1 cellular context compared by ENCODE assay signal in genomic region chr18:9987931-9988330, GRCh38.
TF ChIP-seq lines count a peak whose summit lies in the region.

No MANE protein-coding gene starts in this region.

TF ChIP-seq in HepG2, 621 proteins besides CTCF, POLR2A, EP300 and RAD21 (continued from another document and continues in another):
- TF ChIP-seq, protein P1, sequence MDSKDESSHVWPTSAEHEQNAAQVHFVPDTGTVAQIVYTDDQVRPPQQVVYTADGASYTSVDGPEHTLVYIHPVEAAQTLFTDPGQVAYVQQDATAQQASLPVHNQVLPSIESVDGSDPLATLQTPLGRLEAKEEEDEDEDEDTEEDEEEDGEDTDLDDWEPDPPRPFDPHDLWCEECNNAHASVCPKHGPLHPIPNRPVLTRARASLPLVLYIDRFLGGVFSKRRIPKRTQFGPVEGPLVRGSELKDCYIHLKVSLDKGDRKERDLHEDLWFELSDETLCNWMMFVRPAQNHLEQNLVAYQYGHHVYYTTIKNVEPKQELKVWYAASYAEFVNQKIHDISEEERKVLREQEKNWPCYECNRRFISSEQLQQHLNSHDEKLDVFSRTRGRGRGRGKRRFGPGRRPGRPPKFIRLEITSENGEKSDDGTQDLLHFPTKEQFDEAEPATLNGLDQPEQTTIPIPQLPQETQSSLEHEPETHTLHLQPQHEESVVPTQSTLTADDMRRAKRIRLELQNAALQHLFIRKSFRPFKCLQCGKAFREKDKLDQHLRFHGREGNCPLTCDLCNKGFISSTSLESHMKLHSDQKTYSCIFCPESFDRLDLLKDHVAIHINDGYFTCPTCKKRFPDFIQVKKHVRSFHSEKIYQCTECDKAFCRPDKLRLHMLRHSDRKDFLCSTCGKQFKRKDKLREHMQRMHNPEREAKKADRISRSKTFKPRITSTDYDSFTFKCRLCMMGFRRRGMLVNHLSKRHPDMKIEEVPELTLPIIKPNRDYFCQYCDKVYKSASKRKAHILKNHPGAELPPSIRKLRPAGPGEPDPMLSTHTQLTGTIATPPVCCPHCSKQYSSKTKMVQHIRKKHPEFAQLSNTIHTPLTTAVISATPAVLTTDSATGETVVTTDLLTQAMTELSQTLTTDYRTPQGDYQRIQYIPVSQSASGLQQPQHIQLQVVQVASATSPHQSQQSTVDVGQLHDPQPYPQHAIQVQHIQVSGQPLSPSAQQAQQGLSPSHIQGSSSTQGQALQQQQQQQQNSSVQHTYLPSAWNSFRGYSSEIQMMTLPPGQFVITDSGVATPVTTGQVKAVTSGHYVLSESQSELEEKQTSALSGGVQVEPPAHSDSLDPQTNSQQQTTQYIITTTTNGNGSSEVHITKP (CRISPR knock-in tag; IDR thresholded peaks at IDR 0.05; ENCODE audit: low read depth) = no peak
- TF ChIP-seq MEIS2 (CRISPR knock-in tag; IDR thresholded peaks at IDR 0.05) = no peak
- TF ChIP-seq ZFX (CRISPR knock-in tag; IDR thresholded peaks at IDR 0.05; ENCODE audit: low read depth) = peak; percentile 40
- no peak for TF ChIP-seq ZNF274 (CRISPR knock-in tag; IDR thresholded peaks at IDR 0.05)
- no peak for TF ChIP-seq POLR2AphosphoS5 (IDR thresholded peaks at IDR 0.05; ENCODE audit: low read depth, low read length)
- no peak for TF ChIP-seq MIER3 (CRISPR knock-in tag; IDR thresholded peaks at IDR 0.05; ENCODE audit: borderline replicate concordance)
- no peak for TF ChIP-seq MIER2 (CRISPR knock-in tag; IDR thresholded peaks at IDR 0.05)
- 0 out of 2 replicates have a peak, but pooled peaks have one; percentile 37 for TF ChIP-seq ZBTB7A (CRISPR knock-in tag; IDR thresholded peaks at IDR 0.05)
- TF ChIP-seq SOX6 (IDR thresholded peaks at IDR 0.05) = no peak
- TF ChIP-seq SOX6 (CRISPR knock-in tag; IDR thresholded peaks at IDR 0.05) = peak; percentile 70
- TF ChIP-seq MYC (CRISPR knock-in tag; IDR thresholded peaks at IDR 0.05; ENCODE audit: borderline replicate concordance) = peak; percentile 33; the same call in 1 of the 2 replicates
- no peak for TF ChIP-seq ZBTB42 (CRISPR knock-in tag; IDR thresholded peaks at IDR 0.05)
- no peak for TF ChIP-seq IRF1 (CRISPR knock-in tag; IDR thresholded peaks at IDR 0.05; ENCODE audit: low read depth)
- no peak for TF ChIP-seq MED8 (CRISPR knock-in tag; IDR thresholded peaks at IDR 0.05; ENCODE audit: insufficient replicate concordance)
- peak; percentile 35; the same call in 1 of the 2 replicates for TF ChIP-seq HMG20A (CRISPR knock-in tag; IDR thresholded peaks at IDR 0.05; ENCODE audit: borderline replicate concordance)
- no peak for TF ChIP-seq GATA4 (IDR thresholded peaks at IDR 0.05; ENCODE audit: borderline replicate concordance, low read depth)
- TF ChIP-seq SMAD1 (CRISPR knock-in tag; IDR thresholded peaks at IDR 0.05; ENCODE audit: borderline replicate concordance, low read depth) = no peak
- TF ChIP-seq, protein P2, sequence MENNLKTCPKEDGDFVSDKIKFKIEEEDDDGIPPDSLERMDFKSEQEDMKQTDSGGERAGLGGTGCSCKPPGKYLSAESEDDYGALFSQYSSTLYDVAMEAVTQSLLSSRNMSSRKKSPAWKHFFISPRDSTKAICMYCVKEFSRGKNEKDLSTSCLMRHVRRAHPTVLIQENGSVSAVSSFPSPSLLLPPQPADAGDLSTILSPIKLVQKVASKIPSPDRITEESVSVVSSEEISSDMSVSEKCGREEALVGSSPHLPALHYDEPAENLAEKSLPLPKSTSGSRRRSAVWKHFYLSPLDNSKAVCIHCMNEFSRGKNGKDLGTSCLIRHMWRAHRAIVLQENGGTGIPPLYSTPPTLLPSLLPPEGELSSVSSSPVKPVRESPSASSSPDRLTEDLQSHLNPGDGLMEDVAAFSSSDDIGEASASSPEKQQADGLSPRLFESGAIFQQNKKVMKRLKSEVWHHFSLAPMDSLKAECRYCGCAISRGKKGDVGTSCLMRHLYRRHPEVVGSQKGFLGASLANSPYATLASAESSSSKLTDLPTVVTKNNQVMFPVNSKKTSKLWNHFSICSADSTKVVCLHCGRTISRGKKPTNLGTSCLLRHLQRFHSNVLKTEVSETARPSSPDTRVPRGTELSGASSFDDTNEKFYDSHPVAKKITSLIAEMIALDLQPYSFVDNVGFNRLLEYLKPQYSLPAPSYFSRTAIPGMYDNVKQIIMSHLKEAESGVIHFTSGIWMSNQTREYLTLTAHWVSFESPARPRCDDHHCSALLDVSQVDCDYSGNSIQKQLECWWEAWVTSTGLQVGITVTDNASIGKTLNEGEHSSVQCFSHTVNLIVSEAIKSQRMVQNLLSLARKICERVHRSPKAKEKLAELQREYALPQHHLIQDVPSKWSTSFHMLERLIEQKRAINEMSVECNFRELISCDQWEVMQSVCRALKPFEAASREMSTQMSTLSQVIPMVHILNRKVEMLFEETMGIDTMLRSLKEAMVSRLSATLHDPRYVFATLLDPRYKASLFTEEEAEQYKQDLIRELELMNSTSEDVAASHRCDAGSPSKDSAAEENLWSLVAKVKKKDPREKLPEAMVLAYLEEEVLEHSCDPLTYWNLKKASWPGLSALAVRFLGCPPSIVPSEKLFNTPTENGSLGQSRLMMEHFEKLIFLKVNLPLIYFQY (CRISPR knock-in tag; IDR thresholded peaks at IDR 0.05; ENCODE audit: borderline replicate concordance) = no peak
- TF ChIP-seq XRCC5 (optimal IDR thresholded peaks at IDR 0.05; ENCODE audit: low read length) = no peak
- no peak for TF ChIP-seq PHB2 (IDR thresholded peaks at IDR 0.05; ENCODE audit: partially characterized antibody)
- TF ChIP-seq RBM39 (IDR thresholded peaks at IDR 0.05; ENCODE audit: low read depth, low read length, poor library complexity, severe bottlenecking) = no peak
- no peak for TF ChIP-seq GZF1 (CRISPR knock-in tag; IDR thresholded peaks at IDR 0.05)
- TF ChIP-seq HOXA3 (CRISPR knock-in tag; IDR thresholded peaks at IDR 0.05) = 0 out of 2 replicates have a peak, but pooled peaks have one; percentile 27
- TF ChIP-seq RORA (CRISPR knock-in tag; IDR thresholded peaks at IDR 0.05) = no peak
- TF ChIP-seq CEBPG (CRISPR knock-in tag; IDR thresholded peaks at IDR 0.05) = no peak
- TF ChIP-seq ZNF768 (CRISPR knock-in tag; IDR thresholded peaks at IDR 0.05) = peak; percentile 45; the same call in 1 of the 2 replicates
- no peak for TF ChIP-seq ZNF766 (CRISPR knock-in tag; IDR thresholded peaks at IDR 0.05; ENCODE audit: borderline replicate concordance)
- peak; percentile 40; the same call in 1 of the 2 replicates for TF ChIP-seq FOXA3 (CRISPR knock-in tag; IDR thresholded peaks at IDR 0.05)
- TF ChIP-seq, protein P3, sequence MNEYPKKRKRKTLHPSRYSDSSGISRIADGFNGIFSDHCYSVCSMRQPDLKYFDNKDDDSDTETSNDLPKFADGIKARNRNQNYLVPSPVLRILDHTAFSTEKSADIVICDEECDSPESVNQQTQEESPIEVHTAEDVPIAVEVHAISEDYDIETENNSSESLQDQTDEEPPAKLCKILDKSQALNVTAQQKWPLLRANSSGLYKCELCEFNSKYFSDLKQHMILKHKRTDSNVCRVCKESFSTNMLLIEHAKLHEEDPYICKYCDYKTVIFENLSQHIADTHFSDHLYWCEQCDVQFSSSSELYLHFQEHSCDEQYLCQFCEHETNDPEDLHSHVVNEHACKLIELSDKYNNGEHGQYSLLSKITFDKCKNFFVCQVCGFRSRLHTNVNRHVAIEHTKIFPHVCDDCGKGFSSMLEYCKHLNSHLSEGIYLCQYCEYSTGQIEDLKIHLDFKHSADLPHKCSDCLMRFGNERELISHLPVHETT (CRISPR knock-in tag; conservative IDR thresholded peaks at IDR 0.05) = no peak
- no peak for TF ChIP-seq ZNF883 (CRISPR knock-in tag; IDR thresholded peaks at IDR 0.05; ENCODE audit: not compliant biosample characterization)
- TF ChIP-seq SMARCC2 (IDR thresholded peaks at IDR 0.05) = no peak
- TF ChIP-seq LBX2 (CRISPR knock-in tag; IDR thresholded peaks at IDR 0.05; ENCODE audit: borderline replicate concordance) = no peak
- no peak for TF ChIP-seq ZNF562 (CRISPR knock-in tag; IDR thresholded peaks at IDR 0.05; ENCODE audit: borderline replicate concordance)
- TF ChIP-seq FOXP1 (IDR thresholded peaks at IDR 0.05) = no peak
- TF ChIP-seq FOXP1 (CRISPR knock-in tag; IDR thresholded peaks at IDR 0.05) = no peak
- TF ChIP-seq JUN (CRISPR knock-in tag; IDR thresholded peaks at IDR 0.05) = no peak
- no peak for TF ChIP-seq PAX8 (CRISPR knock-in tag; IDR thresholded peaks at IDR 0.05; ENCODE audit: borderline replicate concordance)
- TF ChIP-seq POGZ (CRISPR knock-in tag; IDR thresholded peaks at IDR 0.05) = peak; percentile 29; the same call in 1 of the 2 replicates
- TF ChIP-seq HOXA5 (CRISPR knock-in tag; IDR thresholded peaks at IDR 0.05) = 0 out of 2 replicates have a peak, but pooled peaks have one; percentile 28
- TF ChIP-seq, protein P4, sequence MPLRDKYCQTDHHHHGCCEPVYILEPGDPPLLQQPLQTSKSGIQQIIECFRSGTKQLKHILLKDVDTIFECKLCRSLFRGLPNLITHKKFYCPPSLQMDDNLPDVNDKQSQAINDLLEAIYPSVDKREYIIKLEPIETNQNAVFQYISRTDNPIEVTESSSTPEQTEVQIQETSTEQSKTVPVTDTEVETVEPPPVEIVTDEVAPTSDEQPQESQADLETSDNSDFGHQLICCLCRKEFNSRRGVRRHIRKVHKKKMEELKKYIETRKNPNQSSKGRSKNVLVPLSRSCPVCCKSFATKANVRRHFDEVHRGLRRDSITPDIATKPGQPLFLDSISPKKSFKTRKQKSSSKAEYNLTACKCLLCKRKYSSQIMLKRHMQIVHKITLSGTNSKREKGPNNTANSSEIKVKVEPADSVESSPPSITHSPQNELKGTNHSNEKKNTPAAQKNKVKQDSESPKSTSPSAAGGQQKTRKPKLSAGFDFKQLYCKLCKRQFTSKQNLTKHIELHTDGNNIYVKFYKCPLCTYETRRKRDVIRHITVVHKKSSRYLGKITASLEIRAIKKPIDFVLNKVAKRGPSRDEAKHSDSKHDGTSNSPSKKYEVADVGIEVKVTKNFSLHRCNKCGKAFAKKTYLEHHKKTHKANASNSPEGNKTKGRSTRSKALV (CRISPR knock-in tag; IDR thresholded peaks at IDR 0.05) = no peak
- TF ChIP-seq ZNF615 (CRISPR knock-in tag; IDR thresholded peaks at IDR 0.05; ENCODE audit: borderline replicate concordance) = no peak
- no peak for TF ChIP-seq ASH2L (IDR thresholded peaks at IDR 0.05; ENCODE audit: insufficient read length, low read depth, low read length)
- TF ChIP-seq SUZ12 (IDR thresholded peaks at IDR 0.05; ENCODE audit: low read depth, low read length) = no peak
- no peak for TF ChIP-seq IRX3 (CRISPR knock-in tag; IDR thresholded peaks at IDR 0.05; ENCODE audit: borderline replicate concordance, low read depth)
- TF ChIP-seq RFX3 (CRISPR knock-in tag; IDR thresholded peaks at IDR 0.05) = no peak
- no peak for TF ChIP-seq ZSCAN5A (CRISPR knock-in tag; IDR thresholded peaks at IDR 0.05; ENCODE audit: borderline replicate concordance)
- TF ChIP-seq, protein P5, sequence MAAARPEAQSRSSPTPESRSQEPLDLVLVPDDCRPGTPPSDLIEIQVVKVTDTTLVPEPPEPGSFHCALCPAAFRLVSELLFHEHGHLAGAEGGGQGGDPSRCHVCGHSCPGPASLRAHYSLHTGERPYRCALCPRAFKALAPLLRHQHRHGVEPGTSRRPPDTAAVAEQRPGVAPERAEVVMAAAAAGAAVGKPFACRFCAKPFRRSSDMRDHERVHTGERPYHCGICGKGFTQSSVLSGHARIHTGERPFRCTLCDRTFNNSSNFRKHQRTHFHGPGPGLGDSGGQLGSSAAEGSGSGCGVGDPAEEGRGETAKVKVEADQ (CRISPR knock-in tag; IDR thresholded peaks at IDR 0.05; ENCODE audit: borderline replicate concordance) = no peak
- TF ChIP-seq MAFK (conservative IDR thresholded peaks at IDR 0.05 in 1 of 2, IDR thresholded peaks at IDR 0.05 in 1 of 2; ENCODE audit: low read length in 2 of 2) = no peak
- no peak for TF ChIP-seq HMGA1 (CRISPR knock-in tag; conservative IDR thresholded peaks at IDR 0.05)
- TF ChIP-seq FOSL1 (CRISPR knock-in tag; IDR thresholded peaks at IDR 0.05; ENCODE audit: borderline replicate concordance) = no peak
